ENCODE assay signal across 23 cellular contexts in genomic region chr2:109089602-109090300, GRCh38. TPM values are rescaled to one million over a fixed set of nuclear protein-coding genes. Genes with fewer than 3 reads are reported as not detected.
DNase-seq lines count a peak whose midpoint lies in the region; TF ChIP-seq lines count a peak whose summit lies in the region.
"Had no signal": no experiment of that assay in that cellular context is flagged by ENCODE, and none has a peak within 500 bp of the region (broad histone marks: within the 10 kb centered on the region; RNA-seq: fewer than 3 reads in every experiment).

No MANE protein-coding gene starts in this region.

- H3K4me1 Mint-ChIP-seq in HFFc6 (ENCODE audit: low read depth), result peaks cover 17% of the 10 kb centered on the region

- H3K36me3 Mint-ChIP-seq in HFFc6 (ENCODE audit: low read depth), result peaks cover 10% of the 10 kb centered on the region; the same call in 1 of the 2 replicates

- peaks cover 17% of the 10 kb centered on the region for H3K9me3 Mint-ChIP-seq in HFFc6
- H3K9me3 Mint-ChIP-seq: activated T-helper 17 cell treated with anti-CD3 and anti-CD28 coated beads, Interleukin-2, amount 50 U/mL, for 72 hours; effector memory CD8-positive, alpha-beta T cell had no signal

- 0 out of 2 replicates have a peak overlapping the region, but pooled peaks have one; percentile 1 for H3K4me3 Mint-ChIP-seq in HFFc6
- H3K4me3 Mint-ChIP-seq: activated CD4-positive, alpha-beta memory T cell treated with anti-CD3 and anti-CD28 coated beads for 36 hours; activated T-helper 17 cell treated with anti-CD3 and anti-CD28 coated beads, Interleukin-2, amount 50 U/mL, for 72 hours; CD4-positive, alpha-beta memory T cell; effector memory CD8-positive, alpha-beta T cell had no signal

- no peak for TF ChIP-seq CTCF in HFFc6 (IDR thresholded peaks at IDR 0.05)

- no peak overlapping the region for H3K27ac Mint-ChIP-seq in HFFc6
- H3K27ac Mint-ChIP-seq: activated CD4-positive, alpha-beta memory T cell treated with anti-CD3 and anti-CD28 coated beads for 36 hours; activated naive CD4-positive, alpha-beta T cell treated with anti-CD3 and anti-CD28 coated beads, Interleukin-2, amount 50 U/mL, for 72 hours; activated T-helper 17 cell treated with anti-CD3 and anti-CD28 coated beads, Interleukin-2, amount 50 U/mL, for 72 hours; CD4-positive, alpha-beta memory T cell; effector memory CD8-positive, alpha-beta T cell had no signal

- H3K27me3 Mint-ChIP-seq in HFFc6 (ENCODE audit: insufficient read depth), result peaks cover 17% of the 10 kb centered on the region

- DNase-seq in AG08396 (ENCODE audit: low spot score), result peak; percentile 27
- peak; percentile 11 for DNase-seq in HFFc6
- DNase-seq in RPMI7951 (ENCODE audit: low read depth), result peak; percentile 63
- peak; percentile 31 for DNase-seq in fibroblast of peridontal ligament (ENCODE audit: extremely low read depth)
- DNase-seq in NCI-H2171 (lab: John Stamatoyannopoulos, UW), result no peak
- no peak for DNase-seq in NCI-H187 treated with DMSO at 0.1 percent for 48 hours (lab: John Stamatoyannopoulos, UW)
- DNase-seq in superior temporal gyrus (ENCODE audit: extremely low spot score), result no peak
- no peak for DNase-seq in NCI-H2227 (lab: John Stamatoyannopoulos, UW; ENCODE audit: unreplicated experiment)
- DNase-seq: activated CD4-positive, alpha-beta memory T cell treated with anti-CD3 and anti-CD28 coated beads for 36 hours; CD4-positive, alpha-beta memory T cell; effector memory CD8-positive, alpha-beta T cell; hypothalamus; Kasumi-1; left lung; mesendoderm; NCI-H1105; NCI-H2029; NCI-H2227 treated with DMSO at 0.1 percent for 48 hours; NCI-H69; stimulated activated naive CD4-positive, alpha-beta T cell treated with Interleukin-2 at 50 U/mL for 16 hours had no signal

RNA-seq across cellular contexts. Expression of gene SH3RF3, which starts 39.3 kb away (rescaled TPM):
- total RNA-seq in HFFc6 (2021; fragmentation: NEBNext Ultra II Directional; extraction: Animal tissue kit (Norgen Biotek cat#: 25700)), result 1 to 10 TPM; 2.4 to 4.4 (median 3.7) TPM
- total RNA-seq in RPMI7951 (2014; rRNA removed; shearing (Covaris generic)), result 4.3 and 4.6 TPM in 2 replicates
- total RNA-seq: G401 had no signal

Comparison
In these comparisons a context has a peak if more than half of its experiments do, and no peak if none do; other contexts are left out.
1. DNase-seq: peak in AG08396 (single experiment), HFFc6 (single experiment), RPMI7951 (single experiment) and fibroblast of peridontal ligament (single experiment); none in NCI-H2171 (single experiment), NCI-H187 treated with DMSO at 0.1 percent for 48 hours (single experiment), superior temporal gyrus (single experiment) and NCI-H2227 (single experiment).